Comparison of ENCODE assay signal across 8 cellular contexts in genomic region chr16:84548971-84549844, GRCh38. TPM values are rescaled to one million over a fixed set of nuclear protein-coding genes. Genes with fewer than 3 reads are reported as not detected.
DNase-seq lines count a peak whose midpoint lies in the region; ATAC-seq, FAIRE-seq and TF ChIP-seq lines count a peak whose summit lies in the region.

No MANE protein-coding gene starts in this region.

- no peak for TF ChIP-seq CTCF in H9 (conservative IDR thresholded peaks at IDR 0.05)

- FAIRE-seq in small intestine (lab: Jason Lieb, UNC): no peak

- H4K5ac ChIP-seq in H9 (ENCODE audit: insufficient read length, low read depth, low read length): no peak overlapping the region

- H2BK15ac ChIP-seq in H9 (ENCODE audit: low read depth, low read length): no peak overlapping the region

- H2BK120ac ChIP-seq in H9 (ENCODE audit: low read depth, low read length, poor library complexity, severe bottlenecking): no peak overlapping the region

- H3K27me3 ChIP-seq in H9 (ENCODE audit: insufficient read depth, low read length) (no peaks in the 10 kb centered on the region), small intestine (ENCODE audit: control insufficient read depth in 2 of 2, insufficient read depth in 2 of 2, low read length in 2 of 2) (no peaks in the 10 kb centered on the region)

- H3K27ac Mint-ChIP-seq in H9: peak overlapping the region; percentile 28 to 45 (median 33); a peak in 3 of 7 replicates
- H3K27ac Mint-ChIP-seq in activated CD4-positive, alpha-beta T cell treated with anti-CD3 and anti-CD28 coated beads, Interleukin-2, amount 10 ng/mL, durations not matched to agents 24 days and 14 days: peak overlapping the region; percentile 99
- H3K27ac Mint-ChIP-seq in effector memory CD8-positive, alpha-beta T cell: peak overlapping the region; percentile 94

- no peak overlapping the region for H4K8ac ChIP-seq in H9 (replicated peaks; ENCODE audit: insufficient read length, low read depth, low read length)

- H4K20me1 ChIP-seq in H9 (ENCODE audit: control insufficient read depth, insufficient read depth, insufficient read length): no peaks in the 10 kb centered on the region

- no peaks in the 10 kb centered on the region for H3K9me3 Mint-ChIP-seq in H9
- H3K9me3 Mint-ChIP-seq in activated CD4-positive, alpha-beta T cell treated with anti-CD3 and anti-CD28 coated beads, Interleukin-2, amount 10 ng/mL, durations not matched to agents 24 days and 14 days: no peaks in the 10 kb centered on the region
- no peaks in the 10 kb centered on the region for H3K9me3 Mint-ChIP-seq in effector memory CD8-positive, alpha-beta T cell

- H2AFZ ChIP-seq in H9 (ENCODE audit: low read length): no peak overlapping the region

- no peak overlapping the region for H3K9ac ChIP-seq in H9 (ENCODE audit: extremely low read depth, insufficient read length, low read length)

- H3K23me2 ChIP-seq in H9 (ENCODE audit: insufficient read length, low read depth, low read length, poor library complexity, severe bottlenecking): no peaks in the 10 kb centered on the region

- H3K9me3 ChIP-seq in H9 (ENCODE audit: control insufficient read depth, low read depth, low read length): no peaks in the 10 kb centered on the region
- no peaks in the 10 kb centered on the region for H3K9me3 ChIP-seq in small intestine (ENCODE audit: control insufficient read depth, low read depth)

- H3K36me3 Mint-ChIP-seq in H9 (ENCODE audit: insufficient read depth in 1 of 3, low read depth in 3 of 3): no peaks in the 10 kb centered on the region
- peaks cover 37% of the 10 kb centered on the region for H3K36me3 Mint-ChIP-seq in activated CD4-positive, alpha-beta T cell treated with anti-CD3 and anti-CD28 coated beads, Interleukin-2, amount 10 ng/mL, durations not matched to agents 24 days and 14 days (ENCODE audit: low read depth)
- H3K36me3 Mint-ChIP-seq in effector memory CD8-positive, alpha-beta T cell (ENCODE audit: insufficient read depth): peaks cover 10% of the 10 kb centered on the region

- intact Hi-C loops in activated CD4-positive, alpha-beta T cell treated with anti-CD3 and anti-CD28 coated beads, Interleukin-2, amount 10 ng/mL, durations not matched to agents 24 days and 14 days (cut with micrococcal nuclease): loop anchor here (1.0 to 5.0 kb wide), 3 partner anchors 34 to 478 kb away; partner anchors contain the start of genes COTL1 and KIAA0513

- H3K27ac ChIP-seq in H9 (ENCODE audit: insufficient read length, low read depth, low read length) (no peak overlapping the region), small intestine (ENCODE audit: low read depth in 1 of 2, low read length in 1 of 2) (peak overlapping the region; percentile 22 to 90)

- no peak overlapping the region for H3K23ac ChIP-seq in H9 (ENCODE audit: insufficient read length, low read depth, low read length)

- H3K4me3 ChIP-seq in small intestine (ENCODE audit: low read depth in 1 of 2, low read length in 2 of 2): peak overlapping the region in 1 of 2 donors; percentile 2

- H3K4me1 ChIP-seq in H9 (ENCODE audit: insufficient read depth, low read length) (no peaks in the 10 kb centered on the region; the same call in 1 of the 2 replicates), small intestine (ENCODE audit: control insufficient read depth in 2 of 2, insufficient read depth in 1 of 2, low read depth in 1 of 2, low read length in 1 of 2) (peaks cover 0 to 4% of the 10 kb centered on the region in 2 donors)

- H3K4me1 Mint-ChIP-seq in H9: peaks cover 19 to 41% of the 10 kb centered on the region in 2 experiments
- H3K4me1 Mint-ChIP-seq in activated CD4-positive, alpha-beta T cell treated with anti-CD3 and anti-CD28 coated beads, Interleukin-2, amount 10 ng/mL, durations not matched to agents 24 days and 14 days: peaks cover 63% of the 10 kb centered on the region
- H3K4me1 Mint-ChIP-seq in effector memory CD8-positive, alpha-beta T cell (ENCODE audit: low read depth in 2 of 2): peaks cover 39 to 48% of the 10 kb centered on the region in 2 donors

- ATAC-seq in effector memory CD8-positive, alpha-beta T cell (replicated peaks): peak; percentile 61
- ATAC-seq in HG03521 (IDR thresholded peaks at IDR 0.05; ENCODE audit: unreplicated experiment): no peak
- ATAC-seq in HG02938 (IDR thresholded peaks at IDR 0.05; ENCODE audit: unreplicated experiment): no peak
- ATAC-seq in HG02852 (IDR thresholded peaks at IDR 0.05; ENCODE audit: unreplicated experiment): no peak

- no peak for DNase-seq in H9
- DNase-seq in activated CD4-positive, alpha-beta T cell treated with anti-CD3 and anti-CD28 coated beads, Interleukin-2, amount 10 ng/mL, durations not matched to agents 24 days and 14 days: peak; percentile 87
- DNase-seq in effector memory CD8-positive, alpha-beta T cell: peak; percentile 17 to 39 (median 23)
- DNase-seq in small intestine: peak; percentile 40
- no peak for DNase-seq in NCI-H1436 treated with DMSO at 0.1 percent for 48 hours (lab: John Stamatoyannopoulos, UW)

- no peak overlapping the region for H3K4me2 ChIP-seq in H9 (ENCODE audit: insufficient read depth, insufficient read length, low read length)

- no peak overlapping the region for H2BK20ac ChIP-seq in H9 (ENCODE audit: low read depth, low read length, poor library complexity, severe bottlenecking)

- H3K36me3 ChIP-seq in small intestine (ENCODE audit: control insufficient read depth in 2 of 2, insufficient read depth in 2 of 2, low read length in 2 of 2): no peaks in the 10 kb centered on the region

- H3K4me3 Mint-ChIP-seq in H9: no peak overlapping the region; a peak in 1 of 5 replicates
- H3K4me3 Mint-ChIP-seq in activated CD4-positive, alpha-beta T cell treated with anti-CD3 and anti-CD28 coated beads, Interleukin-2, amount 10 ng/mL, durations not matched to agents 24 days and 14 days: peak overlapping the region; percentile 95
- peak overlapping the region; percentile 79 to 81 for H3K4me3 Mint-ChIP-seq in effector memory CD8-positive, alpha-beta T cell

- H2BK12ac ChIP-seq in H9 (ENCODE audit: insufficient read length, low read depth, low read length): no peak overlapping the region

- no peak overlapping the region for H2AK5ac ChIP-seq in H9 (ENCODE audit: insufficient read length, low read length)

- H3K18ac ChIP-seq in H9 (ENCODE audit: insufficient read length, low read depth, low read length): no peak overlapping the region

- no peak overlapping the region for H3K4ac ChIP-seq in H9 (ENCODE audit: low read depth, low read length)

- no peaks in the 10 kb centered on the region; the same call in 1 of the 2 replicates for H3K27me3 Mint-ChIP-seq in H9 (ENCODE audit: low read depth)
- no peaks in the 10 kb centered on the region for H3K27me3 Mint-ChIP-seq in activated CD4-positive, alpha-beta T cell treated with anti-CD3 and anti-CD28 coated beads, Interleukin-2, amount 10 ng/mL, durations not matched to agents 24 days and 14 days
- H3K27me3 Mint-ChIP-seq in effector memory CD8-positive, alpha-beta T cell: peaks cover 3 to 6% of the 10 kb centered on the region in 2 donors

- no peak overlapping the region for H3K14ac ChIP-seq in H9 (ENCODE audit: insufficient read depth, low read length)

- H3K79me1 ChIP-seq in H9 (ENCODE audit: insufficient read depth, low read depth, low read length, poor library complexity, severe bottlenecking): no peaks in the 10 kb centered on the region

- no CpG with 5 or more reads among the region's 25 CpGs for WGBS in H9 (ENCODE audit: extremely low coverage, insufficient read length, low lambda C conversion rate)
- 63 to 79% (median 74%) methylated on average over 25 of the region's 25 CpGs for WGBS in small intestine, 3 donors

- no peak overlapping the region for H2BK5ac ChIP-seq in H9 (ENCODE audit: insufficient read length, low read length)

- H3T11ph ChIP-seq in H9 (ENCODE audit: low read length): no peak overlapping the region

- H3K56ac ChIP-seq in H9 (ENCODE audit: insufficient read length, low read depth, low read length): no peak overlapping the region

- H4K91ac ChIP-seq in H9 (ENCODE audit: insufficient read length, low read depth, low read length): no peak overlapping the region

- H3K79me2 ChIP-seq in H9 (ENCODE audit: insufficient read depth, low read length): no peaks in the 10 kb centered on the region

RNA-seq across cellular contexts. Expression of gene MEAK7, which starts 44.7 kb away (rescaled TPM):
- total RNA-seq in H9 (2021): 17.9 and 21.5 TPM in 2 replicates
- 11.7 and 12.5 TPM in 2 replicates for total RNA-seq in activated CD4-positive, alpha-beta T cell treated with anti-CD3 and anti-CD28 coated beads, Interleukin-2, amount 10 ng/mL, durations not matched to agents 24 days and 14 days
- polyA plus RNA-seq in small intestine: 1 to 10 TPM; 7.3 to 7.5 (median 7.4) TPM

Comparison
In these comparisons a context has a peak if more than half of its experiments do, and no peak if none do; other contexts are left out.
1. DNase-seq: peak in activated CD4-positive, alpha-beta T cell treated with anti-CD3 and anti-CD28 coated beads, Interleukin-2, amount 10 ng/mL, durations not matched to agents 24 days and 14 days (single experiment), effector memory CD8-positive, alpha-beta T cell (3 of 3) and small intestine (single experiment); none in H9 (single experiment) and NCI-H1436 treated with DMSO at 0.1 percent for 48 hours (single experiment).
2. H3K27ac Mint-ChIP-seq: peak in every context shown above with its lines; median percentile 99 in activated CD4-positive, alpha-beta T cell treated with anti-CD3 and anti-CD28 coated beads, Interleukin-2, amount 10 ng/mL, durations not matched to agents 24 days and 14 days; 94 in effector memory CD8-positive, alpha-beta T cell; 33 in H9.
3. H3K4me3 Mint-ChIP-seq: peak in activated CD4-positive, alpha-beta T cell treated with anti-CD3 and anti-CD28 coated beads, Interleukin-2, amount 10 ng/mL, durations not matched to agents 24 days and 14 days (single experiment) and effector memory CD8-positive, alpha-beta T cell (2 of 2); none in H9 (0 of 2).